Comparison of ENCODE assay signal across 24 cellular contexts in the genomic region with DNA sequence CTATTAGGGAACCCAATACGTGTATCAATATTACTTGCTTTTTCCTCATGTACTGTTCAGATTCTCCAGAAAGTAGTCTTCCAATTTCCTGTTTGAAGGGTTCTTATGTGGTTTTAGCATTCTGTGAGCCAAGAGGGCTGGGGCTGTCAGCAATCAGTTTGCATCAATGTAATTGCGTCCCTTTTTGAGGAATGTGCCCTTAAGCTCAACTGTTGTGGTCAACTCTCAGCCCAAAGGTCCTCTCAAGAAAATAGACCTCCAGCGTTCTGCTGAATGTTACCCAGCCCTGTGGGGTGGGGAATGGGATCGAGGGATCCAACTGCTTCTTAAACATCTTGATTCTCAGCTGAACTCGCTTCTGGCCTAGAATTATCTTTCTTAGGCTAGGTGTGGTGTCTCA.
"Had no signal": no experiment of that assay in that cellular context is flagged by ENCODE, and none has a peak within 500 bp of the region (broad histone marks: within the 10 kb centered on the region; RNA-seq: fewer than 3 reads in every experiment).

No MANE protein-coding gene starts in this region.

- H3K4me3 Mint-ChIP-seq: mesothelial cell of epicardium; naive thymus-derived CD4-positive, alpha-beta T cell; natural killer cell treated with Interleukin-12 subunit alpha and Interleukin-12 subunit beta and Interleukin-15 and Interleukin-18, amount 100 ng/mL, for 72 hours; stimulated activated memory B cell treated with anti-CD40 and anti-IgM and Interleukin-4, amounts not matched to agents 10 μg/mL and 1 μg/mL and 100 μg/mL, for 72 hours; stimulated activated naive CD8-positive, alpha-beta T cell treated with anti-CD3 and anti-CD28 coated beads, Interleukin-15, amount 100 ng/mL, for 72 hours; type B pancreatic cell had no signal

- H3K36me3 Mint-ChIP-seq: mesothelial cell of epicardium; naive thymus-derived CD4-positive, alpha-beta T cell; natural killer cell treated with Interleukin-12 subunit alpha and Interleukin-12 subunit beta and Interleukin-15 and Interleukin-18, amount 100 ng/mL, for 72 hours; stimulated activated memory B cell treated with anti-CD40 and anti-IgM and Interleukin-4, amounts not matched to agents 10 μg/mL and 1 μg/mL and 100 μg/mL, for 72 hours; type B pancreatic cell had no signal

- DNase-seq: islet precursor cell; left ventricle myocardium inferior; mesendoderm; mucosa of descending colon; naive thymus-derived CD4-positive, alpha-beta T cell; ovary; right lobe of liver; stimulated activated CD4-positive, alpha-beta T cell treated with anti-CD3 and anti-CD28 coated beads, Interleukin-1b, Interleukin-23, amount 100 ng/mL, for 48 hours; stimulated activated CD4-positive, alpha-beta T cell treated with anti-CD3 and anti-CD28 coated beads, Interleukin-2, amount 100 ng/mL, for 48 hours; stimulated activated CD4-positive, alpha-beta T cell treated with anti-CD3 and anti-CD28 coated beads, Interleukin-4, amount 100 ng/mL, for 4 hours; stimulated activated CD8-positive, alpha-beta memory T cell treated with anti-CD3 and anti-CD28 coated beads, Interleukin-4, amount 100 ng/mL, for 48 hours; stimulated activated naive CD4-positive, alpha-beta T cell treated with Interleukin-2 at 50 U/mL for 16 hours; stimulated activated naive CD8-positive, alpha-beta T cell treated with anti-CD3 and anti-CD28 coated beads, Interleukin-15, amount 100 ng/mL, for 72 hours; substantia nigra; uterus had no signal

- H3K4me1 ChIP-seq: left ventricle myocardium inferior, right atrium auricular region, right lobe of liver, tibial nerve, uterus had no signal

- H3K27me3 ChIP-seq: ovary, right atrium auricular region, right lobe of liver, tibial nerve, uterus had no signal

- H3K27ac ChIP-seq: left ventricle myocardium inferior, ovary, right atrium auricular region, right lobe of liver, tibial nerve, uterus had no signal

- H3K9me3 Mint-ChIP-seq: mesothelial cell of epicardium; naive thymus-derived CD4-positive, alpha-beta T cell; natural killer cell treated with Interleukin-12 subunit alpha and Interleukin-12 subunit beta and Interleukin-15 and Interleukin-18, amount 100 ng/mL, for 72 hours; stimulated activated naive CD8-positive, alpha-beta T cell treated with anti-CD3 and anti-CD28 coated beads, Interleukin-15, amount 100 ng/mL, for 72 hours; type B pancreatic cell had no signal

- H3K4me2 ChIP-seq: smooth muscle cell had no signal

- H3K4me1 Mint-ChIP-seq: stimulated activated memory B cell treated with anti-CD40 and anti-IgM and Interleukin-4, amounts not matched to agents 10 μg/mL and 1 μg/mL and 100 μg/mL, for 72 hours; stimulated activated naive CD8-positive, alpha-beta T cell treated with anti-CD3 and anti-CD28 coated beads, Interleukin-15, amount 100 ng/mL, for 72 hours had no signal

- ATAC-seq: naive thymus-derived CD4-positive, alpha-beta T cell; natural killer cell treated with Interleukin-12 subunit alpha and Interleukin-12 subunit beta and Interleukin-15 and Interleukin-18, amount 100 ng/mL, for 72 hours; right lobe of liver; stimulated activated memory B cell treated with anti-CD40 and anti-IgM and Interleukin-4, amounts not matched to agents 10 μg/mL and 1 μg/mL and 100 μg/mL, for 72 hours; stimulated activated naive CD8-positive, alpha-beta T cell treated with anti-CD3 and anti-CD28 coated beads, Interleukin-15, amount 100 ng/mL, for 72 hours had no signal

- H3K4me3 ChIP-seq: left ventricle myocardium inferior, lung, mucosa of descending colon, ovary, right atrium auricular region, right lobe of liver, smooth muscle cell, tibial nerve, uterus had no signal

- H3K36me3 ChIP-seq: left ventricle myocardium inferior, ovary, right atrium auricular region, right lobe of liver, tibial nerve, uterus had no signal

- H3K27me3 Mint-ChIP-seq: progenitor cell of endocrine pancreas; stimulated activated memory B cell treated with anti-CD40 and anti-IgM and Interleukin-4, amounts not matched to agents 10 μg/mL and 1 μg/mL and 100 μg/mL, for 72 hours; type B pancreatic cell had no signal

- H3K9me3 ChIP-seq: left ventricle myocardium inferior, mucosa of descending colon, ovary, right atrium auricular region, right lobe of liver, tibial nerve, uterus had no signal

- H3K27ac Mint-ChIP-seq: mesothelial cell of epicardium; natural killer cell treated with Interleukin-12 subunit alpha and Interleukin-12 subunit beta and Interleukin-15 and Interleukin-18, amount 100 ng/mL, for 72 hours; progenitor cell of endocrine pancreas; stimulated activated memory B cell treated with anti-CD40 and anti-IgM and Interleukin-4, amounts not matched to agents 10 μg/mL and 1 μg/mL and 100 μg/mL, for 72 hours; stimulated activated naive CD8-positive, alpha-beta T cell treated with anti-CD3 and anti-CD28 coated beads, Interleukin-15, amount 100 ng/mL, for 72 hours; type B pancreatic cell had no signal
